In the genomic region with DNA sequence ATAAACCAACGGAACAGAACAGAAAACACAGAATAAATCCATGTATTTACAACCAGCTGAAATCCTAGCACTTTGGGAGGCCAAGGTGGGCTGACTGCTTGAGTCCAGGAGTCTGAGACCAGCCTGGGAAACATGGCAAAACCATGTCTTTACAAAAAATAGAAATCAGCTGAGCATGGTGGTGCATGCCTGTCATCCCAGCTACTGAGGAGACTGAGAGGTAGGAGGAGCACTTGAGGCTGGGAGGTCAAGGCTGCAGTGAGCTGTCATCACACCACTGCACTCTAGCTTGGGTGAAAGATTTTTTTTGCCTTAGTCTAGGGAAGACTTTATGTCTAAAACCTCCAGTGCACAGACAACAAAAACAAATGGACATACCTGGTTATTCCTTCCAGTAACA, we compare ENCODE assay signal across 15 cellular contexts.
DNase-seq lines count a peak whose midpoint lies in the region; ATAC-seq, FAIRE-seq and TF ChIP-seq lines count a peak whose summit lies in the region.
"Had no signal": no experiment of that assay in that cellular context is flagged by ENCODE, and none has a peak within 500 bp of the region (broad histone marks: within the 10 kb centered on the region; RNA-seq: fewer than 3 reads in every experiment).

No MANE protein-coding gene starts in this region.

- no TSS peak for BruUV-seq in Calu3 (replicated peaks; lab: Mats Ljungman, UMichigan)

- H3K36me3 Mint-ChIP-seq in Calu3 (ENCODE audit: insufficient read depth, unreplicated experiment) = peaks cover 55% of the 10 kb centered on the region
- peaks cover 87% of the 10 kb centered on the region for H3K36me3 Mint-ChIP-seq in memory B cell
- H3K36me3 Mint-ChIP-seq in activated T-helper 2 cell treated with anti-CD3 and anti-CD28 coated beads, Interferon-gamma antibody, Interleukin-2, Interleukin-4, amounts not matched to agents 10 μg/mL and 5 μg/mL and 100 μg/mL, durations not matched to agents 14 hours and 24 hours and 36 hours (ENCODE audit: low read depth) = peaks cover 65% of the 10 kb centered on the region

- CTCF ChIA-PET in Calu3 (lab: Charles Lee) = no interaction called here

- H3K27me3 Mint-ChIP-seq in Calu3 (ENCODE audit: unreplicated experiment) (no peaks in the 10 kb centered on the region), memory B cell (no peaks in the 10 kb centered on the region)
- H3K27me3 Mint-ChIP-seq in activated T-helper 2 cell treated with anti-CD3 and anti-CD28 coated beads, Interferon-gamma antibody, Interleukin-2, Interleukin-4, amounts not matched to agents 10 μg/mL and 5 μg/mL and 100 μg/mL, durations not matched to agents 14 hours and 24 hours and 36 hours (ENCODE audit: low read depth) = no peaks in the 10 kb centered on the region
- H3K27me3 Mint-ChIP-seq: CD4-positive, alpha-beta memory T cell had no signal

- DNase-seq in Calu3 = no peak
- no peak for DNase-seq in GM12891 (ENCODE audit: insufficient read length, low spot score)
- DNase-seq in memory B cell (ENCODE audit: low spot score in 2 of 2) = no peak
- DNase-seq in Peyer's patch = no peak
- no peak for DNase-seq in GM19240 (ENCODE audit: insufficient read length, low spot score)
- DNase-seq in activated T-helper 2 cell treated with anti-CD3 and anti-CD28 coated beads, Interferon-gamma antibody, Interleukin-2, Interleukin-4, amounts not matched to agents 10 μg/mL and 5 μg/mL and 100 μg/mL, durations not matched to agents 14 hours and 24 hours and 36 hours (ENCODE audit: low spot score) = no peak
- DNase-seq: C1 segment of cervical spinal cord; CD4-positive, alpha-beta memory T cell; COR-L47; DMS153; DND-41; GOT3 had no signal

- TF ChIP-seq POLR2A in GM12891 (IDR thresholded peaks at IDR 0.05; ENCODE audit: low read depth, low read length) (no peak; the same call in 1 of the 2 replicates), Peyer's patch (IDR thresholded peaks at IDR 0.05) (no peak)

- FAIRE-seq in GM12891 (lab: Jason Lieb, UNC) = no peak
- FAIRE-seq: G401.6, GM18507 had no signal

- ATAC-seq in memory B cell (ENCODE audit: low read depth) = no peak

- H3K27me3 ChIP-seq in Peyer's patch = no peaks in the 10 kb centered on the region

- H3K4me1 Mint-ChIP-seq in Calu3 (ENCODE audit: low read depth, unreplicated experiment) (no peaks in the 10 kb centered on the region), memory B cell (peaks cover 2% of the 10 kb centered on the region)
- no peaks in the 10 kb centered on the region for H3K4me1 Mint-ChIP-seq in activated T-helper 2 cell treated with anti-CD3 and anti-CD28 coated beads, Interferon-gamma antibody, Interleukin-2, Interleukin-4, amounts not matched to agents 10 μg/mL and 5 μg/mL and 100 μg/mL, durations not matched to agents 14 hours and 24 hours and 36 hours (ENCODE audit: low read depth)

- no peak overlapping the region for H3K27ac ChIP-seq in Peyer's patch

- H3K9me3 ChIP-seq in Peyer's patch = peaks cover 0 to 54% (median 2%) of the 10 kb centered on the region in 4 donors
- H3K9me3 ChIP-seq: HAP-1 had no signal

- intact Hi-C loops in Calu3 (cut with micrococcal nuclease; ENCODE audit: unreplicated experiment) = no loop called here
- intact Hi-C loops in activated T-helper 2 cell treated with anti-CD3 and anti-CD28 coated beads, Interferon-gamma antibody, Interleukin-2, Interleukin-4, amounts not matched to agents 10 μg/mL and 5 μg/mL and 100 μg/mL, durations not matched to agents 14 hours and 24 hours and 36 hours (cut with micrococcal nuclease) = no loop called here

- H3K36me3 ChIP-seq in Peyer's patch = peaks cover 0 to 4% (median 0%) of the 10 kb centered on the region in 3 donors
- H3K36me3 ChIP-seq: HAP-1 had no signal

- H3K9me3 Mint-ChIP-seq in Calu3 (ENCODE audit: low read depth, unreplicated experiment) (peaks cover 39% of the 10 kb centered on the region), memory B cell (peaks cover 44% of the 10 kb centered on the region)
- H3K9me3 Mint-ChIP-seq in activated T-helper 2 cell treated with anti-CD3 and anti-CD28 coated beads, Interferon-gamma antibody, Interleukin-2, Interleukin-4, amounts not matched to agents 10 μg/mL and 5 μg/mL and 100 μg/mL, durations not matched to agents 14 hours and 24 hours and 36 hours = peaks cover 95% of the 10 kb centered on the region

- H3K27ac Mint-ChIP-seq in Calu3 (ENCODE audit: unreplicated experiment) (peak overlapping the region; percentile 30), memory B cell (peak overlapping the region; percentile 77)
- no peak overlapping the region for H3K27ac Mint-ChIP-seq in activated T-helper 2 cell treated with anti-CD3 and anti-CD28 coated beads, Interferon-gamma antibody, Interleukin-2, Interleukin-4, amounts not matched to agents 10 μg/mL and 5 μg/mL and 100 μg/mL, durations not matched to agents 14 hours and 24 hours and 36 hours

- H3K4me1 ChIP-seq in Peyer's patch = no peaks in the 10 kb centered on the region
- H3K4me1 ChIP-seq: HAP-1 had no signal

- TF ChIP-seq CTCF in Calu3 (IDR thresholded peaks at IDR 0.05; ENCODE audit: unreplicated experiment) = no peak
- TF ChIP-seq CTCF in Peyer's patch (IDR thresholded peaks at IDR 0.05) = no peak

- H3K4me3 Mint-ChIP-seq in Calu3 (ENCODE audit: low read depth, unreplicated experiment) = no peak overlapping the region
- H3K4me3 Mint-ChIP-seq in memory B cell = no peak overlapping the region
- H3K4me3 Mint-ChIP-seq in activated T-helper 2 cell treated with anti-CD3 and anti-CD28 coated beads, Interferon-gamma antibody, Interleukin-2, Interleukin-4, amounts not matched to agents 10 μg/mL and 5 μg/mL and 100 μg/mL, durations not matched to agents 14 hours and 24 hours and 36 hours (ENCODE audit: low read depth) = no peak overlapping the region

- no peak overlapping the region for H3K4me3 ChIP-seq in Peyer's patch
- H3K4me3 ChIP-seq: HAP-1 had no signal

TF ChIP-seq in GM12891, 5 proteins besides CTCF, POLR2A, EP300 and RAD21:
- TF ChIP-seq POLR2AphosphoS5 (IDR thresholded peaks at IDR 0.05; ENCODE audit: low read depth, low read length) (peak; percentile 37; the same call in 1 of the 2 replicates), TAF1 (IDR thresholded peaks at IDR 0.05; ENCODE audit: low read depth, low read length) (no peak), POU2F2 (IDR thresholded peaks at IDR 0.05; ENCODE audit: low read depth, low read length) (no peak), PAX5 (IDR thresholded peaks at IDR 0.05; ENCODE audit: insufficient read depth, low read length, severe bottlenecking) (no peak), SPI1 (IDR thresholded peaks at IDR 0.05; ENCODE audit: low read depth, low read length) (no peak)
